Comparison of ENCODE assay signal across 14 cellular contexts in the genomic region with DNA sequence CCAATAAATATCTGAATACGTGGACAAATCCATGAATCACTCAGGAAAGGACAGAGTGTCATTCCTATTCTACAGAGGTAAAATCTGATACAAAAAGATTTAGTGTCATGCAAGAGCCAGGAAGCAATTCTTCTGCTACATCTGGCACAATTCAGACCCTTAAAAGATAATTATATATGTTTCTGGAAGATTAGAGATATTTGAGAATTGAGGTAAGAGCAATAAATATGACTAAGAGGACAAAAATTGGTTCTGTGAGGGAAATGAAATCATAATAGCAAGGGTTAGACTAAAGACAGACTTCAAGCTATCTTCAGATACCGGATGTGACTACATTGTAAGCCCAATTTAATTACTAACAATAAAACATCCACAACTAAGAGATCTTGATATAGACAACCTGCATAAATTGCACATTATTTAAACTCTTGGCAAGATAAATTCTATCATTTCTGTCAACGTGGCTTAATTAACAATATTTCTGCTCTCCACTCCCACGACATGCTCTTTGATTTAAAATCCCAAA. TPM values are rescaled to one million over a fixed set of nuclear protein-coding genes. Genes with fewer than 3 reads are reported as not detected.
DNase-seq lines count a peak whose midpoint lies in the region; ATAC-seq, FAIRE-seq and TF ChIP-seq lines count a peak whose summit lies in the region.
"Had no signal": no experiment of that assay in that cellular context is flagged by ENCODE, and none has a peak within 500 bp of the region (broad histone marks: within the 10 kb centered on the region; RNA-seq: fewer than 3 reads in every experiment).

No MANE protein-coding gene starts in this region.

- no TSS peak for BruUV-seq in A673 (replicated peaks; lab: Mats Ljungman, UMichigan)

- H3K9me3 ChIP-seq in A673 (ENCODE audit: low read depth, low read length, poor library complexity, severe bottlenecking) (no peaks in the 10 kb centered on the region), keratinocyte (ENCODE audit: control insufficient read depth, low read depth, low read length) (no peaks in the 10 kb centered on the region)
- H3K9me3 ChIP-seq: thyroid gland had no signal

- no peaks in the 10 kb centered on the region for H3K36me3 Mint-ChIP-seq in effector memory CD8-positive, alpha-beta T cell (ENCODE audit: insufficient read depth)

- no peak for FAIRE-seq in keratinocyte (lab: Jason Lieb, UNC)
- FAIRE-seq: GM12878 had no signal

- POLR2A ChIA-PET in A673 (lab: Charles Lee; ENCODE audit: low non-redundant PET), result no interaction called here

- no peak overlapping the region for H3K4me3 ChIP-seq in A673 (ENCODE audit: low read depth, low read length, poor library complexity, severe bottlenecking)
- H3K4me3 ChIP-seq in keratinocyte (ENCODE audit: control insufficient read depth in 2 of 3, extremely low read depth in 1 of 3, insufficient read depth in 2 of 3, low read depth in 1 of 3, low read length in 3 of 3), result peak overlapping the region in 2 of 3 experiments; percentile 20 to 25
- H3K4me3 ChIP-seq: cardiac muscle cell, GM12878, thyroid gland had no signal

- H3K36me3 ChIP-seq in A673 (ENCODE audit: insufficient read depth, low read length, poor library complexity, severe bottlenecking) (no peaks in the 10 kb centered on the region), keratinocyte (ENCODE audit: control insufficient read depth in 2 of 2, extremely low read depth in 1 of 2, insufficient read depth in 2 of 2, low read length in 2 of 2) (no peaks in the 10 kb centered on the region)
- H3K36me3 ChIP-seq: cardiac muscle cell, thyroid gland had no signal

- H3K79me2 ChIP-seq in keratinocyte (ENCODE audit: control insufficient read depth, insufficient read depth, low read length), result peaks cover 31% of the 10 kb centered on the region
- H3K79me2 ChIP-seq: parathyroid adenoma had no signal

- peaks cover 0 to 3% of the 10 kb centered on the region in 2 donors for H3K9me3 Mint-ChIP-seq in effector memory CD8-positive, alpha-beta T cell

- H3K4me1 Mint-ChIP-seq in effector memory CD8-positive, alpha-beta T cell (ENCODE audit: low read depth in 2 of 2), result peaks cover 0 to 6% of the 10 kb centered on the region in 2 donors

- H3K9me1 ChIP-seq in keratinocyte (ENCODE audit: control insufficient read depth, extremely low read depth, insufficient read depth, low read length), result no peaks in the 10 kb centered on the region

- H3K27ac ChIP-seq in A673 (ENCODE audit: low read depth, low read length, poor library complexity, severe bottlenecking) (peak overlapping the region; percentile 70), keratinocyte (ENCODE audit: control insufficient read depth, insufficient read depth, low read length) (peak overlapping the region; percentile 39)
- H3K27ac ChIP-seq: cardiac muscle cell, parathyroid adenoma, thyroid gland had no signal

- H2AFZ ChIP-seq in keratinocyte (ENCODE audit: control insufficient read depth, low read length), result no peak overlapping the region
- H2AFZ ChIP-seq: parathyroid adenoma had no signal

- ATAC-seq in HG02885 (IDR thresholded peaks at IDR 0.05; ENCODE audit: poor library complexity, unreplicated experiment), result no peak
- ATAC-seq in effector memory CD8-positive, alpha-beta T cell (replicated peaks), result no peak
- ATAC-seq: GM12878 had no signal

- no peaks in the 10 kb centered on the region for H3K27me3 Mint-ChIP-seq in effector memory CD8-positive, alpha-beta T cell

- H3K4me3 Mint-ChIP-seq in effector memory CD8-positive, alpha-beta T cell, result no peak overlapping the region

- peak; percentile 95 for DNase-seq in A673 (ENCODE audit: low spot score)
- DNase-seq in HS-5 (ENCODE audit: low read depth), result peak; percentile 81
- DNase-seq in amniotic epithelial cell (ENCODE audit: low read depth), result peak; percentile 66
- DNase-seq in keratinocyte (ENCODE audit: low read depth, low spot score), result no peak
- no peak for DNase-seq in SIG-M5 (lab: John Stamatoyannopoulos, UW)
- no peak for DNase-seq in effector memory CD8-positive, alpha-beta T cell
- DNase-seq in stimulated activated naive CD4-positive, alpha-beta T cell (lab: John Stamatoyannopoulos, UW), result no peak
- DNase-seq: KBM-7, SHP77, thyroid gland had no signal

- H3K27me3 ChIP-seq in A673 (replicated peaks; ENCODE audit: insufficient read depth, low read depth, low read length, poor library complexity), result no peaks in the 10 kb centered on the region
- H3K27me3 ChIP-seq in keratinocyte (ENCODE audit: control insufficient read depth, extremely low read depth, insufficient read depth, low read length), result no peaks in the 10 kb centered on the region
- H3K27me3 ChIP-seq: cardiac muscle cell, thyroid gland had no signal

- H4K20me1 ChIP-seq in keratinocyte (ENCODE audit: control insufficient read depth, extremely low read depth, insufficient read depth, low read length), result no peaks in the 10 kb centered on the region

- H3K27ac Mint-ChIP-seq in effector memory CD8-positive, alpha-beta T cell, result no peak overlapping the region

- intact Hi-C loops in A673 (cut with micrococcal nuclease; ENCODE audit: unreplicated experiment), result loop anchor here (2.0 to 5.0 kb wide), 2 partner anchors 32 to 58 kb away; a partner anchor contains a TSS

- CTCF ChIA-PET in A673 (lab: Charles Lee), result interaction anchor here (1.0 kb wide), 1 partner anchor 32 kb away, joined by 3 read pairs; a partner anchor contains a TSS

- H3K4me2 ChIP-seq in keratinocyte (ENCODE audit: control insufficient read depth, extremely low read depth, insufficient read depth, low read depth, low read length), result peak overlapping the region; percentile 65

- no peak for TF ChIP-seq CTCF in A673 (conservative IDR thresholded peaks at IDR 0.05; ENCODE audit: low read depth, low read length)
- TF ChIP-seq CTCF in keratinocyte (optimal IDR thresholded peaks at IDR 0.05 in 1 of 3, IDR thresholded peaks at IDR 0.05 in 1 of 3, conservative IDR thresholded peaks at IDR 0.05 in 1 of 3; ENCODE audit: extremely low read depth in 1 of 3, insufficient read depth in 2 of 3, low read length in 3 of 3), result no peak

- H3K4me1 ChIP-seq in A673 (ENCODE audit: insufficient read depth, low read length, poor library complexity, severe bottlenecking) (peaks cover 70% of the 10 kb centered on the region), keratinocyte (ENCODE audit: control insufficient read depth, extremely low read depth, insufficient read depth, low read length) (peaks cover 54% of the 10 kb centered on the region)
- H3K4me1 ChIP-seq: parathyroid adenoma had no signal

- no peak overlapping the region for H3K9ac ChIP-seq in keratinocyte (ENCODE audit: control insufficient read depth, extremely low read depth, insufficient read depth, low read length)
- H3K9ac ChIP-seq: parathyroid adenoma had no signal

- dilution Hi-C loops in keratinocyte (cut with MboI; ENCODE audit: extremely low pct_ligation_motif_present, low sequenced_read_pairs), result no loop called here

RNA-seq across cellular contexts. Expression of a gene that starts 32.8 kb away (rescaled TPM):
- 6.1 and 8.1 TPM in 2 replicates for total RNA-seq in A673 (2021)
- polyA plus RNA-seq in keratinocyte, result 5.5 to 9.0 TPM (median 8.8 TPM) in 3 replicates
- polyA plus RNA-seq in keratinocyte (2011; ENCODE audit: low read depth), result 0.84 TPM
- 4.5 and 5.8 TPM in 2 replicates for polyA plus RNA-seq in keratinocyte (2011; cell fraction: cytosol; rRNA removed)
- polyA plus RNA-seq in keratinocyte (2011; cell fraction: nucleus; rRNA removed), result 7.0 and 7.2 TPM in 2 replicates
- polyA plus RNA-seq in keratinocyte (2012; ENCODE audit: low replicate concordance), result 3.7 and 7.1 TPM in 2 replicates
- polyA minus RNA-seq in keratinocyte, result 10.9 to 13.4 TPM (median 12.3 TPM) in 3 replicates
- polyA minus RNA-seq in keratinocyte (2011; cell fraction: cytosol; rRNA and poly(A)+ RNA removed), result 7.5 TPM
- polyA minus RNA-seq in keratinocyte (2011; cell fraction: nucleus; rRNA and poly(A)+ RNA removed), result 6.9 and 11.7 TPM in 2 replicates

Comparison
In these comparisons a context has a peak if more than half of its experiments do, and no peak if none do; other contexts are left out.
1. DNase-seq: peak in A673 (single experiment), HS-5 (single experiment) and amniotic epithelial cell (single experiment); none in keratinocyte (single experiment), SIG-M5 (single experiment), effector memory CD8-positive, alpha-beta T cell (0 of 3) and stimulated activated naive CD4-positive, alpha-beta T cell (0 of 6).